Comparison of ENCODE assay signal across 11 cellular contexts in genomic region chr2:208252766-208253492, GRCh38. TPM values are rescaled to one million over a fixed set of nuclear protein-coding genes. Genes with fewer than 3 reads are reported as not detected.
DNase-seq lines count a peak whose midpoint lies in the region; ATAC-seq and TF ChIP-seq lines count a peak whose summit lies in the region.
"Had no signal": no experiment of that assay in that cellular context is flagged by ENCODE, and none has a peak within 500 bp of the region (broad histone marks: within the 10 kb centered on the region; RNA-seq: fewer than 3 reads in every experiment).

No MANE protein-coding gene starts in this region.

- H3K4me3 ChIP-seq in SJCRH30, result no peak overlapping the region

- H3K4me1 ChIP-seq in SJCRH30, result no peaks in the 10 kb centered on the region

- TF ChIP-seq CTCF in VCaP (conservative IDR thresholded peaks at IDR 0.05) (no peak), glutamatergic neuron (IDR thresholded peaks at IDR 0.05; ENCODE audit: partially characterized antibody, unreplicated experiment) (no peak)

- H3K4me3 Mint-ChIP-seq in T-helper 2 cell treated with Interferon-gamma antibody and Interleukin-4, amounts not matched to agents 5 μg/mL and 100 μg/mL, for 36 hours, result peak overlapping the region; percentile 100
- H3K4me3 Mint-ChIP-seq in glutamatergic neuron (ENCODE audit: unreplicated experiment), result peak overlapping the region; percentile 95
- H3K4me3 Mint-ChIP-seq in stimulated activated effector memory CD8-positive, alpha-beta T cell treated with anti-CD3 and anti-CD28 coated beads, Interleukin-12 subunit alpha, Interleukin-12 subunit beta, amount 100 ng/mL, for 72 hours, result peak overlapping the region; percentile 100

- no peaks in the 10 kb centered on the region for H3K27me3 Mint-ChIP-seq in T-helper 2 cell treated with Interferon-gamma antibody and Interleukin-4, amounts not matched to agents 5 μg/mL and 100 μg/mL, for 36 hours (ENCODE audit: low read depth)
- H3K27me3 Mint-ChIP-seq in glutamatergic neuron (ENCODE audit: unreplicated experiment), result peaks cover 4% of the 10 kb centered on the region
- H3K27me3 Mint-ChIP-seq: CD4-positive, alpha-beta memory T cell; memory B cell had no signal

- H3K27ac ChIP-seq in VCaP (peak overlapping the region; percentile 99), SJCRH30 (no peak overlapping the region)

- peaks cover 33% of the 10 kb centered on the region for H3K36me3 Mint-ChIP-seq in T-helper 2 cell treated with Interferon-gamma antibody and Interleukin-4, amounts not matched to agents 5 μg/mL and 100 μg/mL, for 36 hours (ENCODE audit: low read depth)
- H3K36me3 Mint-ChIP-seq in glutamatergic neuron (ENCODE audit: unreplicated experiment), result no peaks in the 10 kb centered on the region
- H3K36me3 Mint-ChIP-seq in stimulated activated effector memory CD8-positive, alpha-beta T cell treated with anti-CD3 and anti-CD28 coated beads, Interleukin-12 subunit alpha, Interleukin-12 subunit beta, amount 100 ng/mL, for 72 hours, result peaks cover 52% of the 10 kb centered on the region

- no peaks in the 10 kb centered on the region for H3K9me3 Mint-ChIP-seq in T-helper 2 cell treated with Interferon-gamma antibody and Interleukin-4, amounts not matched to agents 5 μg/mL and 100 μg/mL, for 36 hours
- peaks cover 4% of the 10 kb centered on the region for H3K9me3 Mint-ChIP-seq in glutamatergic neuron (ENCODE audit: unreplicated experiment)
- no peaks in the 10 kb centered on the region for H3K9me3 Mint-ChIP-seq in stimulated activated effector memory CD8-positive, alpha-beta T cell treated with anti-CD3 and anti-CD28 coated beads, Interleukin-12 subunit alpha, Interleukin-12 subunit beta, amount 100 ng/mL, for 72 hours
- H3K9me3 Mint-ChIP-seq: memory B cell had no signal

- H3K4me1 Mint-ChIP-seq in T-helper 2 cell treated with Interferon-gamma antibody and Interleukin-4, amounts not matched to agents 5 μg/mL and 100 μg/mL, for 36 hours (ENCODE audit: low read depth), result peaks cover 37% of the 10 kb centered on the region
- H3K4me1 Mint-ChIP-seq in glutamatergic neuron (ENCODE audit: low read depth, unreplicated experiment), result peaks cover 22% of the 10 kb centered on the region
- H3K4me1 Mint-ChIP-seq in stimulated activated effector memory CD8-positive, alpha-beta T cell treated with anti-CD3 and anti-CD28 coated beads, Interleukin-12 subunit alpha, Interleukin-12 subunit beta, amount 100 ng/mL, for 72 hours, result peaks cover 17% of the 10 kb centered on the region

- no peak for ATAC-seq in stimulated activated effector memory CD8-positive, alpha-beta T cell treated with anti-CD3 and anti-CD28 coated beads, Interleukin-12 subunit alpha, Interleukin-12 subunit beta, amount 100 ng/mL, for 72 hours

- H3K27ac Mint-ChIP-seq in T-helper 2 cell treated with Interferon-gamma antibody and Interleukin-4, amounts not matched to agents 5 μg/mL and 100 μg/mL, for 36 hours, result no peak overlapping the region
- peak overlapping the region; percentile 7 for H3K27ac Mint-ChIP-seq in glutamatergic neuron (ENCODE audit: unreplicated experiment)
- no peak overlapping the region for H3K27ac Mint-ChIP-seq in stimulated activated effector memory CD8-positive, alpha-beta T cell treated with anti-CD3 and anti-CD28 coated beads, Interleukin-12 subunit alpha, Interleukin-12 subunit beta, amount 100 ng/mL, for 72 hours
- H3K27ac Mint-ChIP-seq: memory B cell had no signal

- no peaks in the 10 kb centered on the region for H3K27me3 ChIP-seq in SJCRH30

- H3K9me3 ChIP-seq in SJCRH30 (replicated peaks), result no peaks in the 10 kb centered on the region

- DNase-seq in T-helper 2 cell treated with Interferon-gamma antibody and Interleukin-4, amounts not matched to agents 5 μg/mL and 100 μg/mL, for 36 hours (ENCODE audit: low spot score), result no peak
- DNase-seq in T-helper 2 cell (no peak), glutamatergic neuron (no peak), DMS79 (lab: John Stamatoyannopoulos, UW) (no peak), SJCRH30 (no peak), NCI-H526 (lab: John Stamatoyannopoulos, UW) (no peak)
- no peak for DNase-seq in stimulated activated effector memory CD8-positive, alpha-beta T cell treated with anti-CD3 and anti-CD28 coated beads, Interleukin-12 subunit alpha, Interleukin-12 subunit beta, amount 100 ng/mL, for 72 hours (ENCODE audit: low spot score in 2 of 2)
- DNase-seq: NCI-H1105 had no signal

- peaks cover 12% of the 10 kb centered on the region for H3K36me3 ChIP-seq in SJCRH30

RNA-seq across cellular contexts. Expression of gene IDH1, which starts 1.9 kb away (rescaled TPM):
- 308 TPM for total RNA-seq in glutamatergic neuron (ENCODE audit: unreplicated experiment)
- total RNA-seq in SJCRH30 (2014; rRNA removed; shearing (Covaris generic)), result 61.1 and 66.4 TPM in 2 replicates

RNA-seq across cellular contexts. Expression of gene PIKFYVE, which starts 13.1 kb away (rescaled TPM):
- 46.8 TPM for total RNA-seq in glutamatergic neuron (ENCODE audit: unreplicated experiment)
- 34.2 and 36.6 TPM in 2 replicates for total RNA-seq in SJCRH30 (2014; rRNA removed; shearing (Covaris generic))
